Comparison of ENCODE assay signal across 14 cellular contexts in genomic region chr17:13765701-13766100, GRCh38.
"Had no signal": no experiment of that assay in that cellular context is flagged by ENCODE, and none has a peak within 500 bp of the region (broad histone marks: within the 10 kb centered on the region; RNA-seq: fewer than 3 reads in every experiment).

No MANE protein-coding gene starts in this region.

- DNase-seq: activated CD4-positive, alpha-beta memory T cell treated with anti-CD3 and anti-CD28 coated beads, Interleukin-2, amount 10 ng/mL, durations not matched to agents 7 days and 5 days; activated naive CD8-positive, alpha-beta T cell treated with anti-CD3 and anti-CD28 coated beads, Interleukin-2, amount 10 ng/mL, durations not matched to agents 7 days and 5 days; activated T-cell treated with anti-CD3 and anti-CD28 coated beads, Interleukin-2, amount 50 U/mL, for 72 hours; aorta; caudate nucleus; cortex of kidney; effector CD8-positive, alpha-beta T cell; left cardiac atrium; stimulated activated CD4-positive, alpha-beta T cell treated with anti-CD3 and anti-CD28 coated beads, Interleukin-15, amount 100 ng/mL, for 24 hours; stimulated activated CD4-positive, alpha-beta T cell treated with anti-CD3 and anti-CD28 coated beads, Interleukin-4, amount 100 ng/mL, for 24 hours; T-helper 9 cell had no signal

- H3K27me3 ChIP-seq: vagina had no signal

- ATAC-seq: activated T-cell treated with anti-CD3 and anti-CD28 coated beads, Interleukin-2, amount 50 U/mL, for 72 hours; natural killer cell treated with Interleukin-12 subunit alpha and Interleukin-12 subunit beta and Interleukin-15 and Interleukin-18, amount 100 ng/mL, for 72 hours had no signal

- H3K27ac ChIP-seq: thoracic aorta, vagina had no signal

- H3K36me3 ChIP-seq: thoracic aorta, vagina had no signal

- H3K4me3 ChIP-seq: thoracic aorta, vagina had no signal

- H3K4me1 ChIP-seq: vagina had no signal

- H3K9me3 ChIP-seq: vagina had no signal
